8 cellular contexts compared by ENCODE assay signal in the genomic region with DNA sequence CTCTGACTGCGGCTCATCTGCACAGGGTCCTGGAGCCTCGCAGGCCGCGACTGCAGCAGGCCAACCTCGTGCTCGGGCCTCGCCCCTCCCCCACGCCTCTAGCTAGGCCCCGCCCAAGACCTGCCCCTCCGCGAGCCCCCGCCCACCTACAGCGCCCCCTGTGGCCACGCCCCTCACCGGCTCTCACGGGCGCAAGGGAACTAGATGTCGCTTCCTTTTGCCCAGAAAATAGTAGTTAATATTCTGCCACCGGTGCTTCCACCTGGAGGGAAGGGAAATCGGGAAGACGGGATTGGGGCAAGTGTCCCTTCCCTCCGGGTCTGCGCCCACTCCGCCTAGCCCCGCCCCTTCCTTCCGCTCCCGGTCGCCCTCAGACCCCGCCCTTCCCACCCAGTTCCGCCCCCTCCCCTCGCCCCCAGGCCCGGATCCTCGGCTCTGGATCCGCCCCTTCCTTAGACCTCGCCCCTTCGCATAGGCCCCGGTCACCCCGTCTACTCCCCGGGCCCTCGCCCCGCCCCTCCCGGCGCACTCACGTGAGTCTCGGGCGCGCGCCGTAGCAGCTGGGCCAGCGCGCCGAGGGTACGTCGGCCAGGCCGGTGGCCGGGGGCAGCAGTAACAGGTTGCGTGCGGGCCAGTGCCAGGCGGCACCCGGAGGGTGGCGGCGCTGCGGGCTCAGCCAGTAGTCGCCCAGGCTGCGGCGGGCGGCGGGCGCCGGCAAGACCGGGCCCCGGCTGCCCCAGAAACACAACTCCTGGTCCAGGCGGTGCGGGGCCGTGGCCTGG. TPM values are rescaled to one million over a fixed set of nuclear protein-coding genes. Genes with fewer than 3 reads are reported as not detected.
DNase-seq lines count a peak whose midpoint lies in the region; ATAC-seq and TF ChIP-seq lines count a peak whose summit lies in the region.

No MANE protein-coding gene starts in this region.

- H3K79me2 ChIP-seq in parathyroid adenoma = no peaks in the 10 kb centered on the region

- H3K4me3 Mint-ChIP-seq in activated naive CD8-positive, alpha-beta T cell treated with anti-CD3 and anti-CD28 coated beads for 36 hours = peak overlapping the region; percentile 80

- H3K4me1 ChIP-seq in cardiac muscle cell (ENCODE audit: low read depth) (peaks cover 21% of the 10 kb centered on the region), parathyroid adenoma (no peaks in the 10 kb centered on the region), tibial artery (peaks cover 0 to 21% (median 20%) of the 10 kb centered on the region in 4 donors)

- H3K36me3 ChIP-seq in cardiac muscle cell (no peaks in the 10 kb centered on the region), parathyroid adenoma (ENCODE audit: control insufficient read depth, insufficient read depth, low read length) (no peaks in the 10 kb centered on the region), tibial artery (no peaks in the 10 kb centered on the region)

- no peak overlapping the region for H3K9ac ChIP-seq in parathyroid adenoma

- peaks cover 20% of the 10 kb centered on the region for H3K4me1 Mint-ChIP-seq in activated naive CD8-positive, alpha-beta T cell treated with anti-CD3 and anti-CD28 coated beads for 36 hours

- peak; percentile 78 for ATAC-seq in HG02588 (IDR thresholded peaks at IDR 0.05; ENCODE audit: unreplicated experiment)

- H3K27ac ChIP-seq in cardiac muscle cell = peak overlapping the region; percentile 97
- H3K27ac ChIP-seq in parathyroid adenoma = peak overlapping the region; percentile 79
- H3K27ac ChIP-seq in tibial artery = peak overlapping the region; percentile 86 to 94

- DNase-seq in GM12864 (ENCODE audit: low read depth) (peak; percentile 75), NCI-H1092 treated with DMSO at 0.1 percent for 48 hours (lab: John Stamatoyannopoulos, UW) (peak; percentile 97), SKM-1 (lab: John Stamatoyannopoulos, UW; ENCODE audit: unreplicated experiment) (peak; percentile 62), cardiac muscle cell (ENCODE audit: low read depth in 1 of 2, low spot score in 1 of 2) (peak; percentile 97 to 98), tibial artery (peak; percentile 94 to 96)
- peak; percentile 88 for DNase-seq in activated naive CD8-positive, alpha-beta T cell treated with anti-CD3 and anti-CD28 coated beads for 36 hours

- TF ChIP-seq CTCF in GM12864 (IDR thresholded peaks at IDR 0.05; ENCODE audit: low read depth, low read length, missing control alignments) (peak; percentile 60), cardiac muscle cell (IDR thresholded peaks at IDR 0.05; ENCODE audit: low read depth, low read length) (peak; percentile 42), parathyroid adenoma (IDR thresholded peaks at IDR 0.05) (peak; percentile 54), tibial artery (IDR thresholded peaks at IDR 0.05) (peak; percentile 19 to 54)

- intact Hi-C loops in tibial artery (cut with DNase I; ENCODE audit: low total_unique reads) = loop anchor here (5.0 kb wide), 1 partner anchor 149 kb away; the partner anchor contains the start of gene CCDC28B

- H2AFZ ChIP-seq in parathyroid adenoma = peak overlapping the region; percentile 80

- no peaks in the 10 kb centered on the region for H3K27me3 Mint-ChIP-seq in activated naive CD8-positive, alpha-beta T cell treated with anti-CD3 and anti-CD28 coated beads for 36 hours

- H3K4me3 ChIP-seq in GM12864 (ENCODE audit: low read depth, low read length) (peak overlapping the region; percentile 65), cardiac muscle cell (peak overlapping the region; percentile 54), parathyroid adenoma (ENCODE audit: low read depth, low read length) (peak overlapping the region; percentile 85), tibial artery (peak overlapping the region; percentile 59 to 84)

- H3K36me3 Mint-ChIP-seq in activated naive CD8-positive, alpha-beta T cell treated with anti-CD3 and anti-CD28 coated beads for 36 hours = peaks cover 6% of the 10 kb centered on the region

- H3K4me2 ChIP-seq in parathyroid adenoma (ENCODE audit: low read length) = peak overlapping the region; percentile 93

- peaks cover 6% of the 10 kb centered on the region for H3K9me3 Mint-ChIP-seq in activated naive CD8-positive, alpha-beta T cell treated with anti-CD3 and anti-CD28 coated beads for 36 hours

- H3K9me3 ChIP-seq in cardiac muscle cell (ENCODE audit: low read depth) = no peaks in the 10 kb centered on the region
- no peaks in the 10 kb centered on the region for H3K9me3 ChIP-seq in parathyroid adenoma (ENCODE audit: control insufficient read depth, low read length)
- no peaks in the 10 kb centered on the region for H3K9me3 ChIP-seq in tibial artery

- peak overlapping the region; percentile 77 for H3K27ac Mint-ChIP-seq in activated naive CD8-positive, alpha-beta T cell treated with anti-CD3 and anti-CD28 coated beads for 36 hours

- H3K27me3 ChIP-seq in cardiac muscle cell (no peaks in the 10 kb centered on the region), parathyroid adenoma (ENCODE audit: control insufficient read depth, insufficient read depth, low read length) (no peaks in the 10 kb centered on the region), tibial artery (no peaks in the 10 kb centered on the region)

RNA-seq across cellular contexts. Expression of gene FAM229A, which starts 11.0 kb away (rescaled TPM):
- 1 to 10 TPM; 2.8 to 3.6 TPM for total RNA-seq in activated naive CD8-positive, alpha-beta T cell treated with anti-CD3 and anti-CD28 coated beads for 36 hours
- total RNA-seq in cardiac muscle cell = 8.6 and 12.0 TPM in 2 replicates
- polyA plus RNA-seq in cardiac muscle cell = 8.7 and 12.3 TPM in 2 replicates

RNA-seq across cellular contexts. Expression of gene TSSK3, which starts 11.1 kb away (rescaled TPM):
- under 1 TPM; 0.48 to 0.60 TPM for total RNA-seq in activated naive CD8-positive, alpha-beta T cell treated with anti-CD3 and anti-CD28 coated beads for 36 hours
- total RNA-seq in cardiac muscle cell = 2.3 and 8.0 TPM in 2 replicates
- polyA plus RNA-seq in cardiac muscle cell = 4.5 and 4.7 TPM in 2 replicates

RNA-seq across cellular contexts. Expression of gene MARCKSL1, which starts 15.2 kb away (rescaled TPM):
- total RNA-seq in activated naive CD8-positive, alpha-beta T cell treated with anti-CD3 and anti-CD28 coated beads for 36 hours = 10 to 100 TPM; 26.4 to 26.7 TPM
- total RNA-seq in cardiac muscle cell = 263 and 317 TPM in 2 replicates
- polyA plus RNA-seq in cardiac muscle cell = 435 and 587 TPM in 2 replicates

RNA-seq across cellular contexts. Expression of gene BSDC1, which starts 43.0 kb away (rescaled TPM):
- 10 to 100 TPM; 26.5 to 31.2 TPM for total RNA-seq in activated naive CD8-positive, alpha-beta T cell treated with anti-CD3 and anti-CD28 coated beads for 36 hours
- 78.7 and 79.5 TPM in 2 replicates for total RNA-seq in cardiac muscle cell
- polyA plus RNA-seq in cardiac muscle cell = 56.2 and 56.7 TPM in 2 replicates

RNA-seq across cellular contexts. Expression of gene HDAC1, which starts 59.4 kb away (rescaled TPM):
- total RNA-seq in activated naive CD8-positive, alpha-beta T cell treated with anti-CD3 and anti-CD28 coated beads for 36 hours = 100 to 1,000 TPM; 142 to 149 TPM
- 67.6 and 76.9 TPM in 2 replicates for total RNA-seq in cardiac muscle cell
- polyA plus RNA-seq in cardiac muscle cell = 96.8 and 110 TPM in 2 replicates

Comparison
In these comparisons a context has a peak if more than half of its experiments do, and no peak if none do; other contexts are left out.
1. Peak in every context shown above with its lines: DNase-seq, ATAC-seq, H3K4me3 ChIP-seq and H3K27ac ChIP-seq.